ENCODE assay signal across 8 cellular contexts in genomic region chr16:81445926-81446317, GRCh38. TPM values are rescaled to one million over a fixed set of nuclear protein-coding genes. Genes with fewer than 3 reads are reported as not detected.
DNase-seq lines count a peak whose midpoint lies in the region; ATAC-seq, FAIRE-seq and TF ChIP-seq lines count a peak whose summit lies in the region.

No MANE protein-coding gene starts in this region.

- ATAC-seq in HepG2 (no peak), HG02623 (IDR thresholded peaks at IDR 0.05; ENCODE audit: unreplicated experiment) (no peak)

- CTCF ChIA-PET in HepG2 (lab: Yijun Ruan, JAX; ENCODE audit: low intra/inter-chr PET ratio, low total read pairs): no interaction called here

- H3K4me2 ChIP-seq in HepG2 (ENCODE audit: low read depth, low read length): peak overlapping the region; percentile 97

- H3K9me3 ChIP-seq in adipocyte (ENCODE audit: control insufficient read depth, low read length): no peaks in the 10 kb centered on the region
- no peaks in the 10 kb centered on the region for H3K9me3 ChIP-seq in HepG2 (ENCODE audit: low read length)
- H3K9me3 ChIP-seq in thyroid gland: no peaks in the 10 kb centered on the region

- in situ Hi-C loops in HepG2 (cut with HindIII; ENCODE audit: extremely low pct_ligation_motif_present, low pct_unique_long_range_greater_than_20kb): no loop called here

- DNase-seq in Ammon's horn (ENCODE audit: low spot score) (peak; percentile 31), HFF-Myc (ENCODE audit: extremely low read depth, low read depth) (no peak), adipocyte (ENCODE audit: low read depth) (peak; percentile 44), HepG2 (ENCODE audit: low spot score) (no peak), thyroid gland (peak; percentile 44 to 45), SK-N-DZ (ENCODE audit: low spot score) (no peak)
- DNase-seq in NK-92 treated with Interleukin-12 subunit alpha and Interleukin-12 subunit beta, amount 100 ng/mL, for 24 hours (lab: John Stamatoyannopoulos, UW): no peak

- TF ChIP-seq POLR2A in HepG2 (IDR thresholded peaks at IDR 0.05; ENCODE audit: insufficient read depth in 1 of 2, low read depth in 2 of 2, low read length in 2 of 2) (no peak), thyroid gland (IDR thresholded peaks at IDR 0.05) (no peak)

- FAIRE-seq in HepG2 (lab: Jason Lieb, UNC): no peak

- intact Hi-C loops in HepG2 (cut with micrococcal nuclease; ENCODE audit: unreplicated experiment): no loop called here
- intact Hi-C loops in thyroid gland (cut with DNase I): loop anchor here (5.0 kb wide), 1 partner anchor 96 kb away; no protein-coding TSS in a partner anchor

- H2AFZ ChIP-seq in HepG2 (ENCODE audit: low read length): no peak overlapping the region

- peak overlapping the region; percentile 89 for H3K27ac ChIP-seq in HepG2 (ENCODE audit: extremely low read length, insufficient read depth, low read length)
- H3K27ac ChIP-seq in thyroid gland: peak overlapping the region; percentile 55 to 81 (median 77)

- no peaks in the 10 kb centered on the region for H3K36me3 ChIP-seq in adipocyte (ENCODE audit: control insufficient read depth, insufficient read depth, low read length, severe bottlenecking)
- no peaks in the 10 kb centered on the region; a peak in 1 of 5 replicates for H3K36me3 ChIP-seq in HepG2 (replicated peaks in 1 of 2; ENCODE audit: control insufficient read depth in 1 of 2, insufficient read depth in 2 of 2, low read length in 2 of 2)
- no peaks in the 10 kb centered on the region for H3K36me3 ChIP-seq in thyroid gland

- no peak for TF ChIP-seq CTCF in HFF-Myc (IDR thresholded peaks at IDR 0.05; ENCODE audit: low read depth, low read length, missing control alignments)
- no peak for TF ChIP-seq CTCF in HepG2 (CRISPR knock-in tag; IDR thresholded peaks at IDR 0.05)
- no peak for TF ChIP-seq CTCF in thyroid gland (IDR thresholded peaks at IDR 0.05)

- H3K4me3 ChIP-seq in HFF-Myc (replicated peaks; ENCODE audit: low read depth, low read length): peak overlapping the region; percentile 92
- H3K4me3 ChIP-seq in adipocyte (ENCODE audit: low read length): peak overlapping the region; percentile 97
- peak overlapping the region; percentile 92 to 99 (median 93) for H3K4me3 ChIP-seq in HepG2 (replicated peaks in 1 of 3; ENCODE audit: insufficient read depth in 1 of 3, low read depth in 2 of 3, low read length in 3 of 3)
- H3K4me3 ChIP-seq in thyroid gland (replicated peaks in 1 of 3): peak overlapping the region; percentile 38 to 69 (median 42)

- H3K27me3 ChIP-seq in adipocyte (replicated peaks; ENCODE audit: control insufficient read depth, insufficient read depth, low read length) (no peaks in the 10 kb centered on the region), HepG2 (ENCODE audit: control insufficient read depth in 1 of 2, insufficient read depth in 2 of 2, low read length in 2 of 2) (peaks cover 2 to 17% of the 10 kb centered on the region in 2 experiments; a peak in 3 of 5 replicates), thyroid gland (no peaks in the 10 kb centered on the region)

- TF ChIP-seq RAD21 in HepG2 (CRISPR knock-in tag; IDR thresholded peaks at IDR 0.05): no peak

- under 1% methylated on average over 7 of the region's 7 CpGs for WGBS in HepG2 (ENCODE audit: low lambda C conversion rate)
- WGBS in thyroid gland, 2 donors: 3 to 10% methylated on average over 7 of the region's 7 CpGs

- H4K20me1 ChIP-seq in HepG2 (ENCODE audit: insufficient read depth, low read length): peaks cover 4% of the 10 kb centered on the region; the same call in 1 of the 2 replicates

- TF ChIP-seq EP300 in HepG2 (IDR thresholded peaks at IDR 0.05; ENCODE audit: low read depth in 2 of 2, low read length in 2 of 2) (no peak), HepG2 (CRISPR knock-in tag; IDR thresholded peaks at IDR 0.05; ENCODE audit: borderline replicate concordance) (no peak)

- H3K4me1 ChIP-seq in adipocyte (ENCODE audit: control insufficient read depth, insufficient read depth, low read length): peaks cover 27% of the 10 kb centered on the region
- peaks cover 56% of the 10 kb centered on the region for H3K4me1 ChIP-seq in HepG2 (ENCODE audit: insufficient read depth, low read length)
- peaks cover 38 to 41% of the 10 kb centered on the region in 2 donors for H3K4me1 ChIP-seq in thyroid gland

- peak overlapping the region; percentile 94 for H3K9ac ChIP-seq in adipocyte (ENCODE audit: low read length)
- peak overlapping the region; percentile 92 for H3K9ac ChIP-seq in HepG2 (ENCODE audit: insufficient read depth, low read depth, low read length)

- POLR2A ChIA-PET in HepG2 (lab: Yijun Ruan, JAX): interaction anchor here (0.5 to 4.8 kb wide), 11 partner anchors 11 to 136 kb away, joined by 3 to 61 read pairs (median 4); no protein-coding TSS in a partner anchor

- BruUV-seq in HepG2 (replicated peaks; lab: Mats Ljungman, UMichigan): no TSS peak

- peaks cover 58% of the 10 kb centered on the region for H3K79me2 ChIP-seq in HepG2 (ENCODE audit: insufficient read depth, low read length)

TF ChIP-seq in HepG2, 621 proteins besides CTCF, POLR2A, EP300 and RAD21 (continues in another document):
- TF ChIP-seq IKZF5 (CRISPR knock-in tag; IDR thresholded peaks at IDR 0.05) (0 out of 2 replicates have a peak, but pooled peaks have one; percentile 0), MXD4 (CRISPR knock-in tag; IDR thresholded peaks at IDR 0.05) (0 out of 2 replicates have a peak, but pooled peaks have one; percentile 4), CBX2 (IDR thresholded peaks at IDR 0.05; ENCODE audit: low read depth, low read length) (no peak), CBX2 (CRISPR knock-in tag; IDR thresholded peaks at IDR 0.05; ENCODE audit: low read depth) (no peak), ZNF354B (CRISPR knock-in tag; IDR thresholded peaks at IDR 0.05) (no peak), RORA (CRISPR knock-in tag; IDR thresholded peaks at IDR 0.05) (no peak), ZNF724P (CRISPR knock-in tag; IDR thresholded peaks at IDR 0.05; ENCODE audit: borderline replicate concordance) (no peak), KLF9 (CRISPR knock-in tag; IDR thresholded peaks at IDR 0.05; ENCODE audit: low read depth) (no peak), TFDP1 (CRISPR knock-in tag; IDR thresholded peaks at IDR 0.05; ENCODE audit: borderline replicate concordance) (no peak), ZNF30 (CRISPR knock-in tag; IDR thresholded peaks at IDR 0.05) (no peak), HDAC1 (CRISPR knock-in tag; IDR thresholded peaks at IDR 0.05) (0 out of 2 replicates have a peak, but pooled peaks have one; percentile 1), NAIF1 (CRISPR knock-in tag; IDR thresholded peaks at IDR 0.05; ENCODE audit: borderline replicate concordance) (0 out of 2 replicates have a peak, but pooled peaks have one; percentile 27), KDM6A (CRISPR knock-in tag; IDR thresholded peaks at IDR 0.05; ENCODE audit: low read depth) (no peak), ARNT2 (CRISPR knock-in tag; IDR thresholded peaks at IDR 0.05; ENCODE audit: low read depth) (0 out of 2 replicates have a peak, but pooled peaks have one; percentile 15), ZNF605 (CRISPR knock-in tag; IDR thresholded peaks at IDR 0.05) (peak; percentile 74), MXI1 (IDR thresholded peaks at IDR 0.05; ENCODE audit: borderline replicate concordance, low read depth, low read length) (0 out of 3 replicates have a peak, but pooled peaks have one; percentile 7)

RNA-seq across cellular contexts. Expression of gene CMIP, which starts 1.3 kb away (rescaled TPM):
- total RNA-seq in HepG2 (2016; rRNA removed; fragmentation: Illumina TruSeq; extraction: Trizol) (10.9 and 21.7 TPM in 2 replicates), thyroid gland (10 to 100 TPM; 15.5 to 65.9 (median 20.2) TPM)
- total RNA-seq in HepG2 (2016; cell fraction: cytosol; rRNA removed; fragmentation: Illumina TruSeq; extraction: Trizol; ENCODE audit: low read depth): 3.5 and 4.6 TPM in 2 replicates
- 11.5 and 15.7 TPM in 2 replicates for total RNA-seq in HepG2 (2016; cell fraction: insoluble cytoplasmic fraction; rRNA removed; fragmentation: Illumina TruSeq; extraction: Trizol)
- 13.0 and 15.9 TPM in 2 replicates for total RNA-seq in HepG2 (2016; cell fraction: membrane; rRNA removed; fragmentation: Illumina TruSeq; extraction: Trizol)
- 23.3 and 29.3 TPM in 2 replicates for total RNA-seq in HepG2 (2016; cell fraction: nucleus; rRNA removed; fragmentation: Illumina TruSeq; extraction: Trizol)
- polyA plus RNA-seq in HepG2 (2011; rRNA removed): 18.1 and 22.0 TPM in 2 replicates
- polyA plus RNA-seq in HepG2 (2011; cell fraction: cytosol; rRNA removed): 17.3 and 20.7 TPM in 2 replicates
- polyA plus RNA-seq in HepG2 (2011; cell fraction: nucleus; rRNA removed): 77.4 and 83.2 TPM in 2 replicates
- 74.4 and 83.5 TPM in 2 replicates for polyA plus RNA-seq in HepG2 (2012)
- polyA plus RNA-seq in HepG2 (2016; cell fraction: cytosol; fragmentation: Illumina TruSeq; extraction: Trizol; ENCODE audit: low read depth): 3.4 and 3.8 TPM in 2 replicates
- 29.7 and 48.6 TPM in 2 replicates for polyA plus RNA-seq in HepG2 (2016; cell fraction: insoluble cytoplasmic fraction; fragmentation: Illumina TruSeq; extraction: Trizol; ENCODE audit: low read depth)
- polyA plus RNA-seq in HepG2 (2016; cell fraction: membrane; fragmentation: Illumina TruSeq; extraction: Trizol; ENCODE audit: low read depth): 14.8 and 16.9 TPM in 2 replicates
- 51.1 and 51.2 TPM in 2 replicates for polyA plus RNA-seq in HepG2 (2016; cell fraction: nucleus; fragmentation: Illumina TruSeq; extraction: Trizol; ENCODE audit: insufficient read depth, low read depth)
- polyA minus RNA-seq in HepG2 (2011; rRNA and poly(A)+ RNA removed; ENCODE audit: low replicate concordance): 16.6 and 71.5 TPM in 2 replicates
- polyA minus RNA-seq in HepG2 (2011; cell fraction: cytosol; rRNA and poly(A)+ RNA removed): 60.8 and 68.8 TPM in 2 replicates
- 61.9 and 63.1 TPM in 2 replicates for polyA minus RNA-seq in HepG2 (2011; cell fraction: nucleus; rRNA and poly(A)+ RNA removed)
- 7.1 and 11.8 TPM in 2 replicates for polyA plus RNA-seq in SK-N-DZ (2014; cell fraction: cytosol; rRNA removed)
- 4.8 and 16.4 TPM in 2 replicates for polyA plus RNA-seq in SK-N-DZ (2014; cell fraction: nucleus; rRNA removed)

Comparison
In these comparisons a context has a peak if more than half of its experiments do, and no peak if none do; other contexts are left out.
1. DNase-seq: peak in Ammon's horn (single experiment), adipocyte (single experiment) and thyroid gland (2 of 2); none in HFF-Myc (single experiment), HepG2 (single experiment), SK-N-DZ (single experiment) and NK-92 treated with Interleukin-12 subunit alpha and Interleukin-12 subunit beta, amount 100 ng/mL, for 24 hours (single experiment).
2. H3K4me3 ChIP-seq: peak in every context shown above with its lines; median percentile 97 in adipocyte; 93 in HepG2; 92 in HFF-Myc; 42 in thyroid gland.